ENCODE assay signal across 8 cellular contexts in genomic region chr20:21303061-21303871, GRCh38. TPM values are rescaled to one million over a fixed set of nuclear protein-coding genes. Genes with fewer than 3 reads are reported as not detected.
DNase-seq lines count a peak whose midpoint lies in the region; ATAC-seq and TF ChIP-seq lines count a peak whose summit lies in the region.

XRN2 (plus strand) TSS chr20:21303331; CDS start chr20:21303399, 68 bp downstream.

- no peaks in the 10 kb centered on the region for H3K9me3 ChIP-seq in muscle layer of duodenum (ENCODE audit: control insufficient read depth in 1 of 2, low read length in 2 of 2)

- H3K36me3 ChIP-seq in muscle layer of duodenum (ENCODE audit: control insufficient read depth in 1 of 2, insufficient read depth in 2 of 2, low read length in 2 of 2): peaks cover 0 to 4% of the 10 kb centered on the region in 2 donors

- H3K4me3 Mint-ChIP-seq in activated T-cell treated with anti-CD3 and anti-CD28 coated beads, Interleukin-2, amount 50 U/mL, for 4 hours: peak within 1 kb of the TSS; percentile 91

- H3K36me3 Mint-ChIP-seq in activated T-cell treated with anti-CD3 and anti-CD28 coated beads, Interleukin-2, amount 50 U/mL, for 4 hours (ENCODE audit: insufficient read depth): peaks cover 10% of the 10 kb centered on the region

- no peaks in the 10 kb centered on the region for H3K27me3 ChIP-seq in muscle layer of duodenum (ENCODE audit: low read depth, low read length)

- no peaks in the 10 kb centered on the region for H3K9me3 Mint-ChIP-seq in activated T-cell treated with anti-CD3 and anti-CD28 coated beads, Interleukin-2, amount 50 U/mL, for 4 hours

- H3K4me3 ChIP-seq in muscle layer of duodenum (ENCODE audit: low read depth in 1 of 2, low read length in 2 of 2): peak within 1 kb of the TSS; percentile 84 to 93

- DNase-seq in DMS53 treated with DMSO at 0.1 percent for 48 hours (lab: John Stamatoyannopoulos, UW; ENCODE audit: unreplicated experiment): peak; percentile 84
- DNase-seq in KG1 (lab: John Stamatoyannopoulos, UW): peak; percentile 93
- peak; percentile 95 for DNase-seq in activated T-cell treated with anti-CD3 and anti-CD28 coated beads, Interleukin-2, amount 50 U/mL, for 4 hours
- peak; percentile 89 to 92 for DNase-seq in stimulated activated CD8-positive, alpha-beta memory T cell treated with anti-CD3 and anti-CD28 coated beads, Interleukin-7, amount 100 ng/mL, for 4 hours (ENCODE audit: low read depth in 2 of 2)

- H3K4me1 Mint-ChIP-seq in activated T-cell treated with anti-CD3 and anti-CD28 coated beads, Interleukin-2, amount 50 U/mL, for 4 hours (ENCODE audit: low read depth): peaks cover 22% of the 10 kb centered on the region

- H3K4me1 ChIP-seq in muscle layer of duodenum (ENCODE audit: control insufficient read depth in 1 of 2, insufficient read depth in 2 of 2, low read length in 2 of 2): peaks cover 0 to 20% of the 10 kb centered on the region in 2 donors

- ATAC-seq in GM21723 (IDR thresholded peaks at IDR 0.05; ENCODE audit: unreplicated experiment) (peak; percentile 96), esophagus mucosa (peak; percentile 99)
- ATAC-seq in activated T-cell treated with anti-CD3 and anti-CD28 coated beads, Interleukin-2, amount 50 U/mL, for 4 hours: peak; percentile 90 to 91

- no peaks in the 10 kb centered on the region for H3K27me3 Mint-ChIP-seq in activated T-cell treated with anti-CD3 and anti-CD28 coated beads, Interleukin-2, amount 50 U/mL, for 4 hours (ENCODE audit: low read depth)

- peak within 1 kb of the TSS; percentile 93 for H3K27ac ChIP-seq in muscle layer of duodenum (ENCODE audit: low read length)

TF ChIP-seq in PFSK-1, 5 proteins besides CTCF, POLR2A, EP300 and RAD21:
- TF ChIP-seq TAF1 (IDR thresholded peaks at IDR 0.05; ENCODE audit: borderline replicate concordance, insufficient read depth, low read length) (peak; percentile 81; the same call in 1 of the 2 replicates), POLR2AphosphoS5 (IDR thresholded peaks at IDR 0.05; ENCODE audit: low read depth, low read length) (peak; percentile 92), FOXP2 (optimal IDR thresholded peaks at IDR 0.05; ENCODE audit: borderline replicate concordance, extremely low read depth, extremely low read length, insufficient read depth) (peak; percentile 65), REST (IDR thresholded peaks at IDR 0.05; ENCODE audit: insufficient read depth in 1 of 2, low read depth in 2 of 2, low read length in 2 of 2) (no peak), SIN3A (IDR thresholded peaks at IDR 0.05; ENCODE audit: borderline replicate concordance, insufficient read depth, low read length) (peak; percentile 93)

RNA-seq across cellular contexts. Expression of gene XRN2, which starts in this region (rescaled TPM):
- polyA plus RNA-seq in PFSK-1 (2012; ENCODE audit: insufficient read length, low read depth): 33.4 TPM
- total RNA-seq in activated T-cell treated with anti-CD3 and anti-CD28 coated beads, Interleukin-2, amount 50 U/mL, for 4 hours: 100 to 1,000 TPM in 2 of 3 donors, 10 to 100 TPM in 1; 96.9 to 109 (median 107) TPM
- total RNA-seq in esophagus mucosa: 31.4 TPM

Comparison
In these comparisons a context has a peak if more than half of its experiments do, and no peak if none do; other contexts are left out.
1. Peak in every context shown above with its lines: DNase-seq, ATAC-seq, H3K4me3 ChIP-seq and H3K27ac ChIP-seq.